ENCODE assay signal across 10 cellular contexts in genomic region chr1:83922431-83922830, GRCh38.
"Had no signal": no experiment of that assay in that cellular context is flagged by ENCODE, and none has a peak within 500 bp of the region (broad histone marks: within the 10 kb centered on the region; RNA-seq: fewer than 3 reads in every experiment).

No MANE protein-coding gene starts in this region.

- H3K27ac ChIP-seq: KMS-11 had no signal

- FAIRE-seq: H1, H54, HTR-8/SVneo had no signal

- H3K9ac ChIP-seq: KMS-11 had no signal

- H2AFZ ChIP-seq: GM23338 had no signal

- H3K4me2 ChIP-seq: GM23338, KMS-11 had no signal

- ATAC-seq: GM23338 had no signal

- DNase-seq: H9, HCEC 1CT, HFFc6, Karpas-422, KBM-7 had no signal

- H3K4me3 ChIP-seq: GM23338 had no signal
